In genomic region chr10:14022052-14022451, GRCh38 we compare ENCODE assay signal across 24 cellular contexts.
"Had no signal": no experiment of that assay in that cellular context is flagged by ENCODE, and none has a peak within 500 bp of the region (broad histone marks: within the 10 kb centered on the region; RNA-seq: fewer than 3 reads in every experiment).

No MANE protein-coding gene starts in this region.

- H3K27me3 ChIP-seq: adrenal gland, gastroesophageal sphincter, left lung, tibial nerve had no signal

- H3K4me3 ChIP-seq: adrenal gland, breast epithelium, heart right ventricle, left lung, mucosa of descending colon had no signal

- H3K27ac ChIP-seq: breast epithelium, heart right ventricle, left lung had no signal

- DNase-seq: activated CD8-positive, alpha-beta memory T cell treated with anti-CD3 and anti-CD28 coated beads for 24 hours; activated CD8-positive, alpha-beta memory T cell treated with anti-CD3 and anti-CD28 coated beads, Interleukin-2, amount 50 U/mL, for 48 hours; activated effector memory CD4-positive, alpha-beta T cell treated with anti-CD3 and anti-CD28 coated beads, Interleukin-2, amount 50 U/mL, for 16 hours; activated T-cell treated with anti-CD3 and anti-CD28 coated beads, Interleukin-2, amount 50 U/mL, for 48 hours; adrenal gland; cerebellar nuclear complex; effector CD4-positive, alpha-beta T cell; heart right ventricle; left lung; mammary epithelial cell; mucosa of descending colon; naive thymus-derived CD4-positive, alpha-beta T cell; posterior cingulate gyrus; stimulated activated CD8-positive, alpha-beta memory T cell treated with anti-CD3 and anti-CD28 coated beads, Interleukin-4, amount 100 ng/mL, for 48 hours; stimulated activated naive CD8-positive, alpha-beta T cell treated with anti-CD3 and anti-CD28 coated beads, Interleukin-15, Interleukin-2, amounts not matched to agents 100 U/mL and 50 U/mL, for 24 hours; substantia nigra had no signal

- H3K36me3 ChIP-seq: adrenal gland, breast epithelium, gastroesophageal sphincter, heart right ventricle, left lung, tibial nerve had no signal

- H3K4me1 ChIP-seq: adrenal gland, breast epithelium, left lung had no signal

- ATAC-seq: activated CD4-positive, CD25-positive, alpha-beta regulatory T cell treated with anti-CD3 and anti-CD28 coated beads, Interleukin-2, amount 50 U/mL, for 24 hours; activated naive CD4-positive, alpha-beta T cell treated with anti-CD3 and anti-CD28 coated beads, Interleukin-2, amount 50 U/mL, for 72 hours; esophagus mucosa; gastroesophageal sphincter; heart right ventricle; left lung; mucosa of descending colon; naive thymus-derived CD4-positive, alpha-beta T cell; stimulated activated naive CD8-positive, alpha-beta T cell treated with anti-CD3 and anti-CD28 coated beads, Interleukin-15, Interleukin-2, amounts not matched to agents 100 U/mL and 50 U/mL, for 24 hours had no signal

- FAIRE-seq: astrocyte, urothelium cell line had no signal

- H3K9me3 ChIP-seq: adrenal gland, breast epithelium, gastroesophageal sphincter, mucosa of descending colon, tibial nerve had no signal
